28 cellular contexts compared by ENCODE assay signal in genomic region chr7:24743471-24743870, GRCh38.
"Had no signal": no experiment of that assay in that cellular context is flagged by ENCODE, and none has a peak within 500 bp of the region (broad histone marks: within the 10 kb centered on the region; RNA-seq: fewer than 3 reads in every experiment).

No MANE protein-coding gene starts in this region.

- H3K9me3 ChIP-seq: ovary, testis had no signal

- H3K4me1 ChIP-seq: left lung, right lobe of liver, transverse colon had no signal

- H3K27ac Mint-ChIP-seq: activated T-helper 17 cell treated with anti-CD3 and anti-CD28 coated beads, Interleukin-2, amount 50 U/mL, for 72 hours; effector memory CD8-positive, alpha-beta T cell; nephron progenitor cell; progenitor cell of endocrine pancreas; T-helper 1 cell treated with Interleukin-12 subunit alpha and Interleukin-12 subunit beta and Interleukin-4 antibody, amounts not matched to agents 30 μg/mL and 1 μg/mL, for 36 hours had no signal

- H3K4me3 ChIP-seq: heart right ventricle, left lung, lung, ovary, right lobe of liver, testis, transverse colon had no signal

- H3K4me1 Mint-ChIP-seq: activated T-helper 17 cell treated with anti-CD3 and anti-CD28 coated beads, Interleukin-2, amount 50 U/mL, for 72 hours; naive B cell; nephron progenitor cell had no signal

- ATAC-seq: activated T-helper 17 cell treated with anti-CD3 and anti-CD28 coated beads, Interleukin-2, amount 50 U/mL, for 72 hours; effector memory CD8-positive, alpha-beta T cell; left lung; right lobe of liver had no signal

- H3K36me3 Mint-ChIP-seq: naive B cell had no signal

- H3K27me3 ChIP-seq: brain microvascular endothelial cell, heart right ventricle, left lung, ovary, right lobe of liver, testis, transverse colon had no signal

- DNase-seq: activated CD4-positive, alpha-beta T cell treated with anti-CD3 and anti-CD28 coated beads for 4 hours; activated CD4-positive, alpha-beta T cell treated with anti-CD3 and anti-CD28 coated beads, Interleukin-2, amount 50 U/mL, for 48 hours; activated CD8-positive, alpha-beta memory T cell treated with anti-CD3 and anti-CD28 coated beads, Interleukin-2, amount 50 U/mL, for 4 hours; activated gamma-delta T cell treated with Interleukin-2 at 50 U/mL for 16 hours; activated naive CD4-positive, alpha-beta T cell treated with anti-CD3 and anti-CD28 coated beads, Interleukin-2, amount 50 U/mL, for 16 hours; activated T-cell treated with anti-CD3 and anti-CD28 coated beads, Interleukin-2, amount 50 U/mL, for 1 hour; amniotic stem cell; brain microvascular endothelial cell; cortex of kidney; effector memory CD8-positive, alpha-beta T cell; foreskin fibroblast; heart right ventricle; naive B cell; nephron progenitor cell; ovary; right lobe of liver; stimulated activated CD4-positive, alpha-beta T cell treated with anti-CD3 and anti-CD28 coated beads, Interleukin-2, amount 100 ng/mL, for 48 hours; stimulated activated naive CD4-positive, alpha-beta T cell treated with Interleukin-2 at 50 U/mL for 16 hours; SW 1271; T-helper 9 cell; testis; transverse colon had no signal

- H3K9me3 Mint-ChIP-seq: activated T-helper 17 cell treated with anti-CD3 and anti-CD28 coated beads, Interleukin-2, amount 50 U/mL, for 72 hours had no signal

- H3K27me3 Mint-ChIP-seq: progenitor cell of endocrine pancreas had no signal

- H3K4me3 Mint-ChIP-seq: activated T-helper 17 cell treated with anti-CD3 and anti-CD28 coated beads, Interleukin-2, amount 50 U/mL, for 72 hours; effector memory CD8-positive, alpha-beta T cell; naive B cell; nephron progenitor cell; T-helper 1 cell treated with Interleukin-12 subunit alpha and Interleukin-12 subunit beta and Interleukin-4 antibody, amounts not matched to agents 30 μg/mL and 1 μg/mL, for 36 hours had no signal

- H3K36me3 ChIP-seq: brain microvascular endothelial cell, left lung, ovary, right lobe of liver, transverse colon had no signal

- H3K27ac ChIP-seq: brain microvascular endothelial cell, heart right ventricle, left lung, right lobe of liver, transverse colon, VCaP had no signal
